ENCODE assay signal across 16 cellular contexts in the genomic region with DNA sequence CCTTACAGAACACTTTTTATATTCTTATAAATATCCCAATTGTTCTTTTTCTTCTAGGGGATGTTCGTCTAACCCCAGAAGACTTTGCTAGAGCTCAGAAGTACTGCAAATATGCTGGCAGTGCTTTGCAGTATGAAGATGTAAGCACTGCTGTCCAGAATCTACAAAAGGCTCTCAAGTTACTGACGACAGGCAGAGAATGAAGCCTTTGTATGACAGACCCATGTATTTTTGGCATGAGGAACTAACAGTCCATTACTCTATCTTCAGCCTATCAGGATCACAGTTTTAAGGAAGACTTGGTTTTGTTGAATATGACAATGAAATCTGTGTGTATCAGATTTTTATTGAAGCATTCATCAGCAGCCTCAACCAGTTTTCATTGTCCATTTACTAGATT.
"Had no signal": no experiment of that assay in that cellular context is flagged by ENCODE, and none has a peak within 500 bp of the region (broad histone marks: within the 10 kb centered on the region; RNA-seq: fewer than 3 reads in every experiment).

No MANE protein-coding gene starts in this region.

- H3K9me3 ChIP-seq: gastroesophageal sphincter, tibial nerve had no signal

- DNase-seq: activated CD4-positive, alpha-beta T cell treated with anti-CD3 and anti-CD28 coated beads, Interleukin-2, amount 10 ng/mL, durations not matched to agents 7 days and 5 days; activated CD4-positive, CD25-positive, alpha-beta regulatory T cell treated with anti-CD3 and anti-CD28 coated beads, Interleukin-2, amount 50 U/mL, for 72 hours; activated CD8-positive, alpha-beta T cell treated with anti-CD3 and anti-CD28 coated beads for 36 hours; activated naive CD8-positive, alpha-beta T cell treated with anti-CD3 and anti-CD28 coated beads, Interleukin-2, amount 50 U/mL, for 24 hours; activated T-cell treated with anti-CD3 and anti-CD28 coated beads, Interleukin-2, amount 50 U/mL, for 4 hours; amygdala; cortex of kidney; effector memory CD8-positive, alpha-beta T cell; erythroblast; natural killer cell; spleen; stimulated activated naive CD4-positive, alpha-beta T cell treated with Interleukin-2 at 50 U/mL for 16 hours; T-helper 2 cell had no signal

- H3K4me3 ChIP-seq: gastroesophageal sphincter, spleen, tibial nerve had no signal

- H3K4me1 ChIP-seq: gastroesophageal sphincter, spleen had no signal

- H3K27ac ChIP-seq: gastroesophageal sphincter, spleen had no signal

- H3K27me3 ChIP-seq: gastroesophageal sphincter, spleen, tibial nerve had no signal

- ATAC-seq: activated CD8-positive, alpha-beta T cell treated with anti-CD3 and anti-CD28 coated beads for 36 hours; activated naive CD8-positive, alpha-beta T cell treated with anti-CD3 and anti-CD28 coated beads, Interleukin-2, amount 50 U/mL, for 24 hours; activated T-cell treated with anti-CD3 and anti-CD28 coated beads, Interleukin-2, amount 50 U/mL, for 4 hours; activated T-helper 17 cell treated with anti-CD3 and anti-CD28 coated beads, Interleukin-2, amount 50 U/mL, for 72 hours; effector memory CD8-positive, alpha-beta T cell; gastroesophageal sphincter; natural killer cell had no signal
